ENCODE assay signal across 14 cellular contexts in genomic region chr3:123401836-123402530, GRCh38. TPM values are rescaled to one million over a fixed set of nuclear protein-coding genes. Genes with fewer than 3 reads are reported as not detected.
DNase-seq lines count a peak whose midpoint lies in the region; ATAC-seq and TF ChIP-seq lines count a peak whose summit lies in the region.
"Had no signal": no experiment of that assay in that cellular context is flagged by ENCODE, and none has a peak within 500 bp of the region (broad histone marks: within the 10 kb centered on the region; RNA-seq: fewer than 3 reads in every experiment).

No MANE protein-coding gene starts in this region.

- no peak for TF ChIP-seq POLR2A in esophagus muscularis mucosa (IDR thresholded peaks at IDR 0.05; ENCODE audit: low read depth)

- no peak overlapping the region for H3K9ac ChIP-seq in rectal smooth muscle tissue (ENCODE audit: low read length)

- H3K9me3 ChIP-seq in esophagus muscularis mucosa (no peaks in the 10 kb centered on the region), tibial artery (no peaks in the 10 kb centered on the region), lower lobe of right lung (no peaks in the 10 kb centered on the region)

- 45% methylated on average over 7 of the region's 11 CpGs for WGBS in esophagus muscularis mucosa

- no peak for DNase-seq in esophagus muscularis mucosa (ENCODE audit: extremely low spot score)
- peak; percentile 82 for DNase-seq in left ventricle myocardium superior
- DNase-seq in tibial artery, result peak; percentile 64 to 93
- DNase-seq in mucosa of gallbladder (ENCODE audit: low spot score), result no peak
- DNase-seq in lower lobe of right lung, result no peak
- DNase-seq in 8988T, result no peak
- DNase-seq: AML-193, H9, Karpas-422, NCI-H1417, NCI-H2081 treated with DMSO at 0.1 percent for 48 hours, NCI-H524 had no signal

- H3K27me3 ChIP-seq in esophagus muscularis mucosa (no peaks in the 10 kb centered on the region), rectal smooth muscle tissue (ENCODE audit: control insufficient read depth, insufficient read depth, low read length) (no peaks in the 10 kb centered on the region), tibial artery (no peaks in the 10 kb centered on the region), lower lobe of right lung (ENCODE audit: low read depth) (no peaks in the 10 kb centered on the region)

- H3K4me3 ChIP-seq in esophagus muscularis mucosa (peak overlapping the region; percentile 5 to 51 (median 41)), rectal smooth muscle tissue (ENCODE audit: low read length) (no peak overlapping the region), tibial artery (peak overlapping the region in 1 of 2 donors; percentile 9), lower lobe of right lung (no peak overlapping the region)

- peak; percentile 81 for ATAC-seq in left ventricle myocardium superior
- ATAC-seq in activated CD4-positive, CD25-positive, alpha-beta regulatory T cell treated with anti-CD3 and anti-CD28 coated beads, Interleukin-2, amount 50 U/mL, for 24 hours, result no peak
- no peak for ATAC-seq in lower lobe of right lung

- TF ChIP-seq EP300 in esophagus muscularis mucosa (IDR thresholded peaks at IDR 0.05), result no peak

- H3K27ac ChIP-seq in esophagus muscularis mucosa (replicated peaks in 1 of 4), result peak overlapping the region; percentile 91 to 97 (median 94)
- H3K27ac ChIP-seq in rectal smooth muscle tissue (ENCODE audit: low read depth, low read length), result peak overlapping the region; percentile 83
- peak overlapping the region; percentile 89 to 96 for H3K27ac ChIP-seq in tibial artery
- H3K27ac ChIP-seq in lower lobe of right lung, result no peak overlapping the region

- H3K4me1 ChIP-seq in esophagus muscularis mucosa (peaks cover 62 to 100% (median 99%) of the 10 kb centered on the region in 4 donors), rectal smooth muscle tissue (ENCODE audit: control insufficient read depth, insufficient read depth, low read length) (peaks cover 70% of the 10 kb centered on the region), tibial artery (peaks cover 0 to 98% (median 52%) of the 10 kb centered on the region in 4 donors), lower lobe of right lung (no peaks in the 10 kb centered on the region)

- H3K36me3 ChIP-seq in esophagus muscularis mucosa (no peaks in the 10 kb centered on the region), rectal smooth muscle tissue (ENCODE audit: control insufficient read depth, insufficient read depth, low read length) (no peaks in the 10 kb centered on the region), tibial artery (no peaks in the 10 kb centered on the region), lower lobe of right lung (no peaks in the 10 kb centered on the region)

- intact Hi-C loops in esophagus muscularis mucosa (cut with DNase I), result no loop called here
- intact Hi-C loops in left ventricle myocardium superior (cut with micrococcal nuclease), result no loop called here
- intact Hi-C loops in tibial artery (cut with DNase I; ENCODE audit: low total_unique reads), result no loop called here
- intact Hi-C loops in lower lobe of right lung (cut with DNase I), result no loop called here

- TF ChIP-seq CTCF in esophagus muscularis mucosa (IDR thresholded peaks at IDR 0.05) (no peak), tibial artery (IDR thresholded peaks at IDR 0.05) (no peak), lower lobe of right lung (IDR thresholded peaks at IDR 0.05) (no peak)

RNA-seq across cellular contexts. Expression of gene ADCY5, which starts 46.9 kb away (rescaled TPM):
- total RNA-seq in esophagus muscularis mucosa, result 100 to 1,000 TPM; 133 to 228 (median 189) TPM
- 273 TPM for total RNA-seq in left ventricle myocardium superior
- total RNA-seq in mucosa of gallbladder, result 25.8 TPM
- total RNA-seq in lower lobe of right lung, result 5.6 TPM

Comparison
In these comparisons a context has a peak if more than half of its experiments do, and no peak if none do; other contexts are left out.
1. DNase-seq: peak in left ventricle myocardium superior (single experiment) and tibial artery (2 of 2); none in esophagus muscularis mucosa (single experiment), mucosa of gallbladder (single experiment), lower lobe of right lung (single experiment) and 8988T (single experiment).
2. H3K4me3 ChIP-seq: peak in esophagus muscularis mucosa (4 of 4); none in rectal smooth muscle tissue (single experiment) and lower lobe of right lung (single experiment).